Comparison of ENCODE assay signal across 13 cellular contexts in the genomic region with DNA sequence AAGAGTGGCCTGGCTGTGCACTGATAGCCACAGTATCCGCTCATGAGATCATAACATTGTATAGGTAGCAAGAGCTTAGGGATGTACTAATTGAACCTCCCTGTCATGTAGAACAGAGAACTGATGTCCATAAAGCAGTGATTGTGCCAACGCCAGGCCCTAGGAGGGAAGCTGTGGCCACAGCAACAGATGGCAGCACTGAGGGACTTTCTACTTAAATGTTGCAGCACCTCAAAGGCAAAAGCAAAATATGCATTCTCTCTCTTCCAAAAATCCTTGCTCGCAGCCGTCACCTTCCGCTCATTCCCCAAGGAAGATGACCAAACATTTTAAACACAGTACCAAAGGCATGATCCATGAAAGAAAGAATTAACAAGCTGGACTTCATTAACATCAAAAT. TPM values are rescaled to one million over a fixed set of nuclear protein-coding genes. Genes with fewer than 3 reads are reported as not detected.
DNase-seq lines count a peak whose midpoint lies in the region; ATAC-seq and TF ChIP-seq lines count a peak whose summit lies in the region.
"Had no signal": no experiment of that assay in that cellular context is flagged by ENCODE, and none has a peak within 500 bp of the region (broad histone marks: within the 10 kb centered on the region; RNA-seq: fewer than 3 reads in every experiment).

No MANE protein-coding gene starts in this region.

- in situ Hi-C loops in SK-MEL-5 (cut with HindIII; ENCODE audit: low pct_unique_long_range_greater_than_20kb, low sequenced_read_pairs), result no loop called here

- no peak for ATAC-seq in GM21360 (IDR thresholded peaks at IDR 0.05; ENCODE audit: unreplicated experiment)
- no peak for ATAC-seq in HG03196 (IDR thresholded peaks at IDR 0.05; ENCODE audit: unreplicated experiment)

- H3K4me3 ChIP-seq in fibroblast of the aortic adventitia (ENCODE audit: low read depth, low read length) (no peak overlapping the region), retinal pigment epithelial cell (ENCODE audit: low read length) (no peak overlapping the region)

- TF ChIP-seq CTCF in fibroblast of the aortic adventitia (IDR thresholded peaks at IDR 0.05; ENCODE audit: insufficient read depth, low read length) (peak; percentile 33), retinal pigment epithelial cell (conservative IDR thresholded peaks at IDR 0.05; ENCODE audit: low read depth, low read length) (peak; percentile 42)

- DNase-seq in EH (ENCODE audit: low read depth) (peak; percentile 39), SK-MEL-5 (ENCODE audit: low read depth, low spot score) (peak; percentile 43), fibroblast of the aortic adventitia (ENCODE audit: low read depth) (peak; percentile 27), retinal pigment epithelial cell (ENCODE audit: low read depth) (no peak), SW480 (ENCODE audit: low spot score) (no peak)
- DNase-seq in activated effector memory CD4-positive, alpha-beta T cell treated with anti-CD3 and anti-CD28 coated beads, Interleukin-2, amount 50 U/mL, for 16 hours, result no peak
- DNase-seq: activated T-cell treated with anti-CD3 and anti-CD28 coated beads, Interleukin-2, amount 50 U/mL, for 1 hour; Caco-2; NCI-H2029; nucleus accumbens; stimulated activated CD4-positive, alpha-beta T cell treated with anti-CD3 and anti-CD28 coated beads, Interleukin-2, amount 100 ng/mL, for 48 hours had no signal

RNA-seq across cellular contexts. Expression of a gene that starts 32.3 kb away (rescaled TPM):
- total RNA-seq in SK-MEL-5 (2014; rRNA removed; shearing (Covaris generic)), result 12.1 and 13.5 TPM in 2 replicates
- polyA plus RNA-seq in SK-MEL-5 (2015; cell fraction: cytosol; rRNA removed), result 9.6 and 15.5 TPM in 2 replicates
- polyA plus RNA-seq in SK-MEL-5 (2015; cell fraction: nucleus; rRNA removed), result 8.6 and 13.2 TPM in 2 replicates
- 43.7 and 258 TPM in 2 replicates for total RNA-seq in fibroblast of the aortic adventitia (ENCODE audit: low replicate concordance)

RNA-seq across cellular contexts. Expression of a gene that starts 32.4 kb away (rescaled TPM):
- 23.4 and 25.7 TPM in 2 replicates for total RNA-seq in SK-MEL-5 (2014; rRNA removed; shearing (Covaris generic))
- polyA plus RNA-seq in SK-MEL-5 (2015; cell fraction: cytosol; rRNA removed), result 23.7 and 27.9 TPM in 2 replicates
- polyA plus RNA-seq in SK-MEL-5 (2015; cell fraction: nucleus; rRNA removed), result 5.9 and 13.8 TPM in 2 replicates
- total RNA-seq in fibroblast of the aortic adventitia (ENCODE audit: low replicate concordance), result 53.3 and 151 TPM in 2 replicates

Comparison
In these comparisons a context has a peak if more than half of its experiments do, and no peak if none do; other contexts are left out.
1. DNase-seq: peak in EH (single experiment), SK-MEL-5 (single experiment) and fibroblast of the aortic adventitia (single experiment); none in retinal pigment epithelial cell (single experiment), SW480 (single experiment) and activated effector memory CD4-positive, alpha-beta T cell treated with anti-CD3 and anti-CD28 coated beads, Interleukin-2, amount 50 U/mL, for 16 hours (single experiment).